ENCODE assay signal across 9 cellular contexts in genomic region chr3:52670621-52671521, GRCh38. TPM values are rescaled to one million over a fixed set of nuclear protein-coding genes. Genes with fewer than 3 reads are reported as not detected.
DNase-seq lines count a peak whose midpoint lies in the region; ATAC-seq and TF ChIP-seq lines count a peak whose summit lies in the region.
"Had no signal": no experiment of that assay in that cellular context is flagged by ENCODE, and none has a peak within 500 bp of the region (broad histone marks: within the 10 kb centered on the region; RNA-seq: fewer than 3 reads in every experiment).

No MANE protein-coding gene starts in this region.

- peak; percentile 14 to 31 for DNase-seq in activated CD4-positive, alpha-beta T cell treated with anti-CD3 and anti-CD28 coated beads for 4 hours
- DNase-seq in activated CD4-positive, alpha-beta T cell treated with anti-CD3 and anti-CD28 coated beads for 1 hour = no peak
- DNase-seq in SIG-M5 treated with dmso at 0.1 percent for 504 hours (lab: John Stamatoyannopoulos, UW; ENCODE audit: unreplicated experiment) = peak; percentile 95
- DNase-seq in central memory CD8-positive, alpha-beta T cell (ENCODE audit: low spot score in 2 of 2) = no peak
- no peak for DNase-seq in natural killer cell
- no peak for DNase-seq in KG1 (lab: John Stamatoyannopoulos, UW)
- DNase-seq in WERI-Rb-1 = no peak

- no peaks in the 10 kb centered on the region for H3K27me3 Mint-ChIP-seq in central memory CD8-positive, alpha-beta T cell
- no peaks in the 10 kb centered on the region for H3K27me3 Mint-ChIP-seq in natural killer cell (ENCODE audit: low read depth in 2 of 2)

- H3K9me3 Mint-ChIP-seq in central memory CD8-positive, alpha-beta T cell = no peaks in the 10 kb centered on the region
- no peaks in the 10 kb centered on the region for H3K9me3 Mint-ChIP-seq in natural killer cell

- ATAC-seq in HG03039 (IDR thresholded peaks at IDR 0.05; ENCODE audit: unreplicated experiment) (peak; percentile 69), natural killer cell (peak; percentile 57 to 66 (median 59))
- ATAC-seq in central memory CD8-positive, alpha-beta T cell (replicated peaks; ENCODE audit: extremely low read depth, poor library complexity, severe bottlenecking) = peak; percentile 62

- peaks cover 37% of the 10 kb centered on the region for H3K4me1 Mint-ChIP-seq in central memory CD8-positive, alpha-beta T cell
- H3K4me1 Mint-ChIP-seq in natural killer cell = peaks cover 28 to 40% of the 10 kb centered on the region in 2 donors

- H3K36me3 Mint-ChIP-seq in central memory CD8-positive, alpha-beta T cell (ENCODE audit: insufficient read depth) = peaks cover 42% of the 10 kb centered on the region
- no peaks in the 10 kb centered on the region for H3K36me3 Mint-ChIP-seq in natural killer cell

- H3K9me3 ChIP-seq in WERI-Rb-1 (ENCODE audit: severe bottlenecking) = no peaks in the 10 kb centered on the region

- H3K36me3 ChIP-seq in WERI-Rb-1 = peaks cover 75% of the 10 kb centered on the region

- H3K27ac ChIP-seq in WERI-Rb-1 = no peak overlapping the region
- H3K27ac ChIP-seq: C4-2B had no signal

- TF ChIP-seq CTCF in natural killer cell (IDR thresholded peaks at IDR 0.05) (no peak), WERI-Rb-1 (IDR thresholded peaks at IDR 0.05; ENCODE audit: low read depth, low read length) (no peak)

- H3K4me3 Mint-ChIP-seq in central memory CD8-positive, alpha-beta T cell = peak overlapping the region; percentile 10
- H3K4me3 Mint-ChIP-seq in natural killer cell = no peak overlapping the region

- peak overlapping the region; percentile 79 for H3K27ac Mint-ChIP-seq in central memory CD8-positive, alpha-beta T cell (ENCODE audit: low read depth)
- peak overlapping the region; percentile 67 to 72 for H3K27ac Mint-ChIP-seq in natural killer cell

- H3K27me3 ChIP-seq in WERI-Rb-1 (ENCODE audit: insufficient read depth, low read depth, severe bottlenecking) = no peaks in the 10 kb centered on the region

- H3K4me3 ChIP-seq in WERI-Rb-1 (ENCODE audit: low read depth, low read length) = no peak overlapping the region

- intact Hi-C loops in natural killer cell (cut with micrococcal nuclease) = no loop called here

RNA-seq across cellular contexts. Expression of gene PBRM1, which starts 14.8 kb away (rescaled TPM):
- total RNA-seq in natural killer cell = 10 to 100 TPM; 70.2 to 79.7 (median 76.6) TPM

RNA-seq across cellular contexts. Expression of gene GNL3, which starts 15.0 kb away (rescaled TPM):
- 10 to 100 TPM; 70.7 to 81.1 (median 70.9) TPM for total RNA-seq in natural killer cell

RNA-seq across cellular contexts. Expression of gene GLT8D1, which starts 34.7 kb away (rescaled TPM):
- 10 to 100 TPM; 31.1 to 39.4 (median 38.2) TPM for total RNA-seq in natural killer cell

RNA-seq across cellular contexts. Expression of gene SPCS1, which starts 35.0 kb away (rescaled TPM):
- 10 to 100 TPM; 52.4 to 64.4 (median 57.3) TPM for total RNA-seq in natural killer cell

Comparison
In these comparisons a context has a peak if more than half of its experiments do, and no peak if none do; other contexts are left out.
1. DNase-seq: peak in activated CD4-positive, alpha-beta T cell treated with anti-CD3 and anti-CD28 coated beads for 4 hours (2 of 2) and SIG-M5 treated with dmso at 0.1 percent for 504 hours (single experiment); none in activated CD4-positive, alpha-beta T cell treated with anti-CD3 and anti-CD28 coated beads for 1 hour (single experiment), central memory CD8-positive, alpha-beta T cell (0 of 2), natural killer cell (single experiment), KG1 (single experiment) and WERI-Rb-1 (single experiment).
2. Peak in every context shown above with its lines, with median percentiles within 50 percentile points of each other: ATAC-seq.